ENCODE assay signal across 1 cellular context in genomic region chr1:2641381-2642130, GRCh38.
TF ChIP-seq lines count a peak whose summit lies in the region.

No MANE protein-coding gene starts in this region.

TF ChIP-seq in H1, 55 proteins besides CTCF, POLR2A, EP300 and RAD21 (continued from another document):
- TF ChIP-seq GABPA (IDR thresholded peaks at IDR 0.05; ENCODE audit: borderline replicate concordance, insufficient read depth, low read length) (no peak), HDAC6 (IDR thresholded peaks at IDR 0.05; ENCODE audit: low read depth, low read length) (no peak), TAF1 (IDR thresholded peaks at IDR 0.05; ENCODE audit: low read depth, low read length) (no peak), MAFK (IDR thresholded peaks at IDR 0.05; ENCODE audit: low read depth, low read length) (no peak), ZNF274 (IDR thresholded peaks at IDR 0.05; ENCODE audit: borderline replicate concordance, extremely low read depth, low read length) (no peak), YY1 (IDR thresholded peaks at IDR 0.05; ENCODE audit: low read depth, low read length) (no peak), EGR1 (IDR thresholded peaks at IDR 0.05; ENCODE audit: borderline replicate concordance, low read depth, low read length) (no peak), BCL11A (IDR thresholded peaks at IDR 0.05; ENCODE audit: low read depth in 2 of 2, low read length in 2 of 2) (no peak), SUZ12 (IDR thresholded peaks at IDR 0.05; ENCODE audit: low read length) (no peak)
